Comparison of ENCODE assay signal across 8 cellular contexts in genomic region chr11:73779084-73779902, GRCh38. TPM values are rescaled to one million over a fixed set of nuclear protein-coding genes. Genes with fewer than 3 reads are reported as not detected.
DNase-seq lines count a peak whose midpoint lies in the region; ATAC-seq and TF ChIP-seq lines count a peak whose summit lies in the region.

No MANE protein-coding gene starts in this region.

- H3K9me3 Mint-ChIP-seq in GM23338 (peaks cover 10% of the 10 kb centered on the region; the same call in 2 of the 3 replicates), naive B cell (peaks cover 0 to 2% (median 0%) of the 10 kb centered on the region in 7 donors)
- no peaks in the 10 kb centered on the region for H3K9me3 Mint-ChIP-seq in stimulated activated effector memory CD8-positive, alpha-beta T cell treated with anti-CD3 and anti-CD28 coated beads, Interleukin-12 subunit alpha, Interleukin-12 subunit beta, amount 100 ng/mL, for 72 hours

- H3K4me3 ChIP-seq in GM23338: peak overlapping the region; percentile 58

- peak overlapping the region; percentile 96 for H3K4me3 Mint-ChIP-seq in GM23338
- H3K4me3 Mint-ChIP-seq in naive B cell: peak overlapping the region; percentile 88 to 97 (median 94)
- peak overlapping the region; percentile 84 for H3K4me3 Mint-ChIP-seq in stimulated activated effector memory CD8-positive, alpha-beta T cell treated with anti-CD3 and anti-CD28 coated beads, Interleukin-12 subunit alpha, Interleukin-12 subunit beta, amount 100 ng/mL, for 72 hours

- peaks cover 3% of the 10 kb centered on the region; the same call in 1 of the 2 replicates for H3K9me2 ChIP-seq in GM23338 (ENCODE audit: insufficient read depth)

- no peak overlapping the region; the same call in 1 of the 2 replicates for H2AFZ ChIP-seq in GM23338

- TF ChIP-seq CTCF in GM23338 (conservative IDR thresholded peaks at IDR 0.05; ENCODE audit: low read depth in 2 of 2): no peak

- H4K20me1 ChIP-seq in GM23338 (replicated peaks; ENCODE audit: insufficient read depth): no peaks in the 10 kb centered on the region

- H3F3A ChIP-seq in GM23338 (replicated peaks; ENCODE audit: low read depth): peaks cover 8% of the 10 kb centered on the region

- H3K36me3 Mint-ChIP-seq in GM23338 (ENCODE audit: low read depth) (peaks cover under 1% of the 10 kb centered on the region; the same call in 1 of the 3 replicates), naive B cell (no peaks in the 10 kb centered on the region)
- H3K36me3 Mint-ChIP-seq in stimulated activated effector memory CD8-positive, alpha-beta T cell treated with anti-CD3 and anti-CD28 coated beads, Interleukin-12 subunit alpha, Interleukin-12 subunit beta, amount 100 ng/mL, for 72 hours: peaks cover 4% of the 10 kb centered on the region

- H3K27ac Mint-ChIP-seq in GM23338: peak overlapping the region; percentile 99
- H3K27ac Mint-ChIP-seq in naive B cell: peak overlapping the region; percentile 93 to 99 (median 99)
- peak overlapping the region; percentile 93 for H3K27ac Mint-ChIP-seq in stimulated activated effector memory CD8-positive, alpha-beta T cell treated with anti-CD3 and anti-CD28 coated beads, Interleukin-12 subunit alpha, Interleukin-12 subunit beta, amount 100 ng/mL, for 72 hours

- ATAC-seq in GM23338 (peak; percentile 98), naive B cell (ENCODE audit: low read depth in 2 of 2) (peak; percentile 98 to 99)
- ATAC-seq in stimulated activated effector memory CD8-positive, alpha-beta T cell treated with anti-CD3 and anti-CD28 coated beads, Interleukin-12 subunit alpha, Interleukin-12 subunit beta, amount 100 ng/mL, for 72 hours: peak; percentile 99

- no peaks in the 10 kb centered on the region for H3K27me3 ChIP-seq in GM23338 (ENCODE audit: insufficient read depth)

- peaks cover 11% of the 10 kb centered on the region for H3K27me3 Mint-ChIP-seq in GM23338 (ENCODE audit: insufficient read depth, low read depth, poor library complexity)
- H3K27me3 Mint-ChIP-seq in naive B cell: peaks cover 0 to 15% (median 5%) of the 10 kb centered on the region in 3 donors

- peak overlapping the region; percentile 62 for H3K4me2 ChIP-seq in GM23338

- H3K4me1 Mint-ChIP-seq in GM23338: peaks cover 7% of the 10 kb centered on the region
- H3K4me1 Mint-ChIP-seq in naive B cell: peaks cover 5 to 12% (median 8%) of the 10 kb centered on the region in 3 donors
- H3K4me1 Mint-ChIP-seq in stimulated activated effector memory CD8-positive, alpha-beta T cell treated with anti-CD3 and anti-CD28 coated beads, Interleukin-12 subunit alpha, Interleukin-12 subunit beta, amount 100 ng/mL, for 72 hours: peaks cover 10% of the 10 kb centered on the region

- DNase-seq in Daoy (ENCODE audit: low read depth): peak; percentile 99
- peak; percentile 99 for DNase-seq in GM23338 (ENCODE audit: low spot score)
- DNase-seq in Kasumi-1 (lab: John Stamatoyannopoulos, UW): peak; percentile 98
- DNase-seq in RKO (ENCODE audit: low spot score): peak; percentile 98
- peak; percentile 93 to 96 for DNase-seq in activated T-helper 1 cell treated with anti-CD3 and anti-CD28 coated beads, Interleukin-2, amount 50 U/mL, for 16 hours (ENCODE audit: low read depth in 1 of 2, low spot score in 1 of 2)
- peak; percentile 99 for DNase-seq in fibroblast of gingiva (ENCODE audit: low read depth)
- DNase-seq in naive B cell: peak; percentile 95
- peak; percentile 87 to 98 for DNase-seq in stimulated activated effector memory CD8-positive, alpha-beta T cell treated with anti-CD3 and anti-CD28 coated beads, Interleukin-12 subunit alpha, Interleukin-12 subunit beta, amount 100 ng/mL, for 72 hours (ENCODE audit: low spot score in 2 of 2)

- H3K36me3 ChIP-seq in GM23338 (ENCODE audit: insufficient read depth): no peaks in the 10 kb centered on the region

- H3K79me2 ChIP-seq in GM23338 (replicated peaks; ENCODE audit: insufficient read depth): no peaks in the 10 kb centered on the region

- H3K27ac ChIP-seq in GM23338 (ENCODE audit: low read depth): peak overlapping the region; percentile 98

- peaks cover 10% of the 10 kb centered on the region; the same call in 1 of the 2 replicates for H3K4me1 ChIP-seq in GM23338 (ENCODE audit: insufficient read depth)

TF ChIP-seq in GM23338, 12 proteins besides CTCF, POLR2A, EP300 and RAD21 (continues in another document):
- no peak for TF ChIP-seq JUNB (IDR thresholded peaks at IDR 0.05; ENCODE audit: unreplicated experiment)
- TF ChIP-seq POLR2AphosphoS5 (IDR thresholded peaks at IDR 0.05; ENCODE audit: low read depth): peak; percentile 76
- no peak for TF ChIP-seq EZH2phosphoT487 (IDR thresholded peaks at IDR 0.05; ENCODE audit: unreplicated experiment)
- TF ChIP-seq ZNF331 (CRISPR knock-in tag; IDR thresholded peaks at IDR 0.05; ENCODE audit: low read depth): no peak
- TF ChIP-seq, protein P1, sequence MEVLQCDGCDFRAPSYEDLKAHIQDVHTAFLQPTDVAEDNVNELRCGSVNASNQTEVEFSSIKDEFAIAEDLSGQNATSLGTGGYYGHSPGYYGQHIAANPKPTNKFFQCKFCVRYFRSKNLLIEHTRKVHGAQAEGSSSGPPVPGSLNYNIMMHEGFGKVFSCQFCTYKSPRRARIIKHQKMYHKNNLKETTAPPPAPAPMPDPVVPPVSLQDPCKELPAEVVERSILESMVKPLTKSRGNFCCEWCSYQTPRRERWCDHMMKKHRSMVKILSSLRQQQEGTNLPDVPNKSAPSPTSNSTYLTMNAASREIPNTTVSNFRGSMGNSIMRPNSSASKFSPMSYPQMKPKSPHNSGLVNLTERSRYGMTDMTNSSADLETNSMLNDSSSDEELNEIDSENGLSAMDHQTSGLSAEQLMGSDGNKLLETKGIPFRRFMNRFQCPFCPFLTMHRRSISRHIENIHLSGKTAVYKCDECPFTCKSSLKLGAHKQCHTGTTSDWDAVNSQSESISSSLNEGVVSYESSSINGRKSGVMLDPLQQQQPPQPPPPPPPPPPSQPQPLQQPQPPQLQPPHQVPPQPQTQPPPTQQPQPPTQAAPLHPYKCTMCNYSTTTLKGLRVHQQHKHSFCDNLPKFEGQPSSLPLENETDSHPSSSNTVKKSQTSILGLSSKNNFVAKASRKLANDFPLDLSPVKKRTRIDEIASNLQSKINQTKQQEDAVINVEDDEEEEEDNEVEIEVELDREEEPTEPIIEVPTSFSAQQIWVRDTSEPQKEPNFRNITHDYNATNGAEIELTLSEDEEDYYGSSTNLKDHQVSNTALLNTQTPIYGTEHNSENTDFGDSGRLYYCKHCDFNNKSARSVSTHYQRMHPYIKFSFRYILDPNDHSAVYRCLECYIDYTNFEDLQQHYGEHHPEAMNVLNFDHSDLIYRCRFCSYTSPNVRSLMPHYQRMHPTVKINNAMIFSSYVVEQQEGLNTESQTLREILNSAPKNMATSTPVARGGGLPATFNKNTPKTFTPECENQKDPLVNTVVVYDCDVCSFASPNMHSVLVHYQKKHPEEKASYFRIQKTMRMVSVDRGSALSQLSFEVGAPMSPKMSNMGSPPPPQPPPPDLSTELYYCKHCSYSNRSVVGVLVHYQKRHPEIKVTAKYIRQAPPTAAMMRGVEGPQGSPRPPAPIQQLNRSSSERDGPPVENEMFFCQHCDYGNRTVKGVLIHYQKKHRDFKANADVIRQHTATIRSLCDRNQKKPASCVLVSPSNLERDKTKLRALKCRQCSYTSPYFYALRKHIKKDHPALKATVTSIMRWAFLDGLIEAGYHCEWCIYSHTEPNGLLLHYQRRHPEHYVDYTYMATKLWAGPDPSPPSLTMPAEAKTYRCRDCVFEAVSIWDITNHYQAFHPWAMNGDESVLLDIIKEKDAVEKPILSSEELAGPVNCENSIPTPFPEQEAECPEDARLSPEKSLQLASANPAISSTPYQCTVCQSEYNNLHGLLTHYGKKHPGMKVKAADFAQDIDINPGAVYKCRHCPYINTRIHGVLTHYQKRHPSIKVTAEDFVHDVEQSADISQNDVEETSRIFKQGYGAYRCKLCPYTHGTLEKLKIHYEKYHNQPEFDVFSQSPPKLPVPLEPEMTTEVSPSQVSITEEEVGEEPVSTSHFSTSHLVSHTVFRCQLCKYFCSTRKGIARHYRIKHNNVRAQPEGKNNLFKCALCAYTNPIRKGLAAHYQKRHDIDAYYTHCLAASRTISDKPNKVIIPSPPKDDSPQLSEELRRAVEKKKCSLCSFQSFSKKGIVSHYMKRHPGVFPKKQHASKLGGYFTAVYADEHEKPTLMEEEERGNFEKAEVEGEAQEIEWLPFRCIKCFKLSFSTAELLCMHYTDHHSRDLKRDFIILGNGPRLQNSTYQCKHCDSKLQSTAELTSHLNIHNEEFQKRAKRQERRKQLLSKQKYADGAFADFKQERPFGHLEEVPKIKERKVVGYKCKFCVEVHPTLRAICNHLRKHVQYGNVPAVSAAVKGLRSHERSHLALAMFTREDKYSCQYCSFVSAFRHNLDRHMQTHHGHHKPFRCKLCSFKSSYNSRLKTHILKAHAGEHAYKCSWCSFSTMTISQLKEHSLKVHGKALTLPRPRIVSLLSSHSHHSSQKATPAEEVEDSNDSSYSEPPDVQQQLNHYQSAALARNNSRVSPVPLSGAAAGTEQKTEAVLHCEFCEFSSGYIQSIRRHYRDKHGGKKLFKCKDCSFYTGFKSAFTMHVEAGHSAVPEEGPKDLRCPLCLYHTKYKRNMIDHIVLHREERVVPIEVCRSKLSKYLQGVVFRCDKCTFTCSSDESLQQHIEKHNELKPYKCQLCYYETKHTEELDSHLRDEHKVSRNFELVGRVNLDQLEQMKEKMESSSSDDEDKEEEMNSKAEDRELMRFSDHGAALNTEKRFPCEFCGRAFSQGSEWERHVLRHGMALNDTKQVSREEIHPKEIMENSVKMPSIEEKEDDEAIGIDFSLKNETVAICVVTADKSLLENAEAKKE (CRISPR knock-in tag; IDR thresholded peaks at IDR 0.05): no peak
- no peak for TF ChIP-seq ZNF114 (CRISPR knock-in tag; IDR thresholded peaks at IDR 0.05)
- peak; percentile 72 for TF ChIP-seq CREB1 (CRISPR knock-in tag; IDR thresholded peaks at IDR 0.05; ENCODE audit: low read depth)
- TF ChIP-seq NANOG (IDR thresholded peaks at IDR 0.05; ENCODE audit: borderline replicate concordance): no peak

RNA-seq across cellular contexts. Expression of gene MRPL48, which starts 8.4 kb away (rescaled TPM):
- total RNA-seq in Daoy (2014; rRNA removed; shearing (Covaris generic)): 31.0 and 43.2 TPM in 2 replicates
- 24.1 and 54.1 TPM in 2 replicates for total RNA-seq in GM23338 (2014; rRNA removed; shearing (Covaris generic))
- polyA plus RNA-seq in GM23338 (2016; fragmentation: Nextera tagmentation; extraction: Ambion mirVana): 101 and 103 TPM in 2 replicates
- 10 to 100 TPM; 54.8 to 91.9 (median 60.3) TPM for polyA plus RNA-seq in naive B cell (ENCODE audit: low read depth in 6 of 6)

RNA-seq across cellular contexts. Expression of gene RAB6A, which starts 18.4 kb away (rescaled TPM):
- total RNA-seq in Daoy (2014; rRNA removed; shearing (Covaris generic)): 46.0 and 57.3 TPM in 2 replicates
- 107 and 127 TPM in 2 replicates for total RNA-seq in GM23338 (2014; rRNA removed; shearing (Covaris generic))
- polyA plus RNA-seq in GM23338 (2016; fragmentation: Nextera tagmentation; extraction: Ambion mirVana): 42.3 and 61.1 TPM in 2 replicates
- polyA plus RNA-seq in naive B cell (ENCODE audit: low read depth in 6 of 6): 10 to 100 TPM; 73.5 to 94.5 (median 84.2) TPM

Comparison
In these comparisons a context has a peak if more than half of its experiments do, and no peak if none do; other contexts are left out.
1. Peak in every context shown above with its lines: DNase-seq, ATAC-seq, H3K4me3 ChIP-seq and H3K27ac ChIP-seq.